ENCODE assay signal across 10 cellular contexts in the genomic region with DNA sequence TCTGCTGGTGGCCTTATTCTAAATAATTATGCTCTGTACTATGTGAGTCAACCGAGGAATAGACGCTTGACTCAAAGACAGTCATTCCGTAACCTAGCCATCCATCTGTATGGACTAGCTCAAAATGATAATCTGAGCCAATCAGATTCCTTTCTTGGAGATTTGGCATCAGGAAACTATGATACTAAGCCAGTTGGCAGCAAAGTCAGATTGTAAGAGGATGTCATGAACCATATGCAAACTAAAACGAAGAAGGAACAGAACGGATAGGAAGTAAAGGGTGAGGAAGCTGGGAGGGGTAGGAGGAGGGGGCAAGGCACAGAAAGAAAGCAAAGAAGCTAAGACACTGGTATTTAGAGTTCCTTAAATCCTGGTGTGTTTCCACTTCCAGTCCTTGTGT. TPM values are rescaled to one million over a fixed set of nuclear protein-coding genes. Genes with fewer than 3 reads are reported as not detected.
DNase-seq lines count a peak whose midpoint lies in the region; ATAC-seq, FAIRE-seq and TF ChIP-seq lines count a peak whose summit lies in the region.
"Had no signal": no experiment of that assay in that cellular context is flagged by ENCODE, and none has a peak within 500 bp of the region (broad histone marks: within the 10 kb centered on the region; RNA-seq: fewer than 3 reads in every experiment).

No MANE protein-coding gene starts in this region.

- peak overlapping the region; percentile 60 for H3K27ac ChIP-seq in parathyroid adenoma
- no peak overlapping the region for H3K27ac ChIP-seq in PC-3 (ENCODE audit: low read length)

- peak; percentile 98 for FAIRE-seq in GM19239 (lab: Jason Lieb, UNC)

- H3K9me3 ChIP-seq in adipocyte (ENCODE audit: control insufficient read depth, low read length) (no peaks in the 10 kb centered on the region), parathyroid adenoma (ENCODE audit: control insufficient read depth, low read length) (no peaks in the 10 kb centered on the region), PC-3 (ENCODE audit: low read length) (no peaks in the 10 kb centered on the region)

- H3K9ac ChIP-seq in adipocyte (ENCODE audit: low read length) (peak overlapping the region; percentile 4), parathyroid adenoma (no peak overlapping the region), PC-3 (ENCODE audit: low read length) (no peak overlapping the region)

- H3K4me2 ChIP-seq in parathyroid adenoma (ENCODE audit: low read length), result no peak overlapping the region
- H3K4me2 ChIP-seq in PC-3 (ENCODE audit: low read length), result no peak overlapping the region

- CTCF ChIA-PET in PC-3 (lab: Charles Lee), result no interaction called here

- DNase-seq in GM19239 (ENCODE audit: insufficient read length, low spot score) (no peak), adipocyte (ENCODE audit: low read depth) (no peak), PC-3 (no peak), epidermal melanocyte (ENCODE audit: insufficient read length, low spot score) (no peak), SIG-M5 treated with dmso at 0.1 percent for 504 hours (lab: John Stamatoyannopoulos, UW; ENCODE audit: unreplicated experiment) (no peak), GM10266 (ENCODE audit: extremely low spot score) (no peak)
- DNase-seq: NCI-H774; stimulated activated CD4-positive, alpha-beta T cell treated with anti-CD3 and anti-CD28 coated beads, Interleukin-15, amount 100 ng/mL, for 24 hours had no signal

- BruUV-seq in PC-3 (replicated peaks; lab: Mats Ljungman, UMichigan), result no TSS peak

- no peaks in the 10 kb centered on the region for H3K27me3 ChIP-seq in adipocyte (replicated peaks; ENCODE audit: control insufficient read depth, insufficient read depth, low read length)
- H3K27me3 ChIP-seq in parathyroid adenoma (ENCODE audit: control insufficient read depth, insufficient read depth, low read length), result no peaks in the 10 kb centered on the region
- H3K27me3 ChIP-seq in PC-3 (ENCODE audit: low read length), result peaks cover 71% of the 10 kb centered on the region

- ATAC-seq in HG02840 (IDR thresholded peaks at IDR 0.05; ENCODE audit: low FRiP score, unreplicated experiment) (peak; percentile 75), PC-3 (no peak)

- TF ChIP-seq CTCF in parathyroid adenoma (IDR thresholded peaks at IDR 0.05), result no peak
- no peak for TF ChIP-seq CTCF in PC-3 (conservative IDR thresholded peaks at IDR 0.05; ENCODE audit: low read depth, low read length)
- no peak for TF ChIP-seq CTCF in GM10266 (IDR thresholded peaks at IDR 0.05; ENCODE audit: control insufficient read depth, insufficient read depth, low read depth, missing control alignments)

- H3K4me3 ChIP-seq in adipocyte (ENCODE audit: low read length) (peak overlapping the region; percentile 63), parathyroid adenoma (ENCODE audit: low read depth, low read length) (no peak overlapping the region), PC-3 (ENCODE audit: low read length) (no peak overlapping the region)

- peak overlapping the region; percentile 59 for H2AFZ ChIP-seq in parathyroid adenoma
- H2AFZ ChIP-seq in PC-3 (ENCODE audit: low read length), result no peak overlapping the region

- no peaks in the 10 kb centered on the region for H3F3A ChIP-seq in PC-3 (ENCODE audit: low read length, unreplicated experiment)

- POLR2A ChIA-PET in PC-3 (lab: Charles Lee; ENCODE audit: unreplicated experiment), result no interaction called here

- H3K36me3 ChIP-seq in adipocyte (ENCODE audit: control insufficient read depth, insufficient read depth, low read length, severe bottlenecking) (no peaks in the 10 kb centered on the region), parathyroid adenoma (ENCODE audit: control insufficient read depth, insufficient read depth, low read length) (no peaks in the 10 kb centered on the region), PC-3 (ENCODE audit: low read depth, low read length) (no peaks in the 10 kb centered on the region)

- intact Hi-C loops in PC-3 (cut with micrococcal nuclease), result no loop called here

- H4K20me1 ChIP-seq in PC-3 (ENCODE audit: low read length), result no peaks in the 10 kb centered on the region

- H3K79me2 ChIP-seq in parathyroid adenoma, result no peaks in the 10 kb centered on the region
- H3K79me2 ChIP-seq in PC-3 (ENCODE audit: low read length), result no peaks in the 10 kb centered on the region

- H3K4me1 ChIP-seq in adipocyte (ENCODE audit: control insufficient read depth, insufficient read depth, low read length), result peaks cover 8% of the 10 kb centered on the region
- peaks cover 19% of the 10 kb centered on the region for H3K4me1 ChIP-seq in parathyroid adenoma
- no peaks in the 10 kb centered on the region for H3K4me1 ChIP-seq in PC-3 (ENCODE audit: insufficient read depth, low read length)

- H3K9me2 ChIP-seq in PC-3 (replicated peaks; ENCODE audit: low read length), result no peaks in the 10 kb centered on the region

RNA-seq across cellular contexts. Expression of a gene that starts 10.7 kb away (rescaled TPM):
- 0.23 and 0.55 TPM in 2 replicates for total RNA-seq in PC-3 (2014; rRNA removed)
